Comparison of ENCODE assay signal across 16 cellular contexts in genomic region chr11:11533057-11533456, GRCh38.
A peak's percentile ranks its signal among the peaks of the same experiment; 100 is the strongest.
DNase-seq lines count a peak whose midpoint lies in the region; ATAC-seq and TF ChIP-seq lines count a peak whose summit lies in the region.
"Had no signal": no experiment of that assay in that cellular context is flagged by ENCODE, and none has a peak within 500 bp of the region (broad histone marks: within the 10 kb centered on the region; RNA-seq: fewer than 3 reads in every experiment).

No MANE protein-coding gene starts in this region.

- H3K14ac ChIP-seq in neuronal stem cell (ENCODE audit: low read length), result no peak overlapping the region

- H3K27ac Mint-ChIP-seq in brain, result peak overlapping the region in 4 of 5 experiments; percentile 78 to 92 (median 85)
- no peak overlapping the region for H3K27ac Mint-ChIP-seq in progenitor cell of endocrine pancreas
- H3K27ac Mint-ChIP-seq: CD8-positive, alpha-beta T cell; IgD-negative memory B cell had no signal

- no CpG with 5 or more reads among the region's 2 CpGs for WGBS in neuronal stem cell (ENCODE audit: extremely low coverage in 2 of 2, insufficient read length in 2 of 2, insufficient replicate concordance in 1 of 2), 2 donors

- H3K27me3 ChIP-seq in neuronal stem cell (ENCODE audit: control insufficient read depth in 3 of 3, insufficient read depth in 3 of 3, low read depth in 1 of 3, low read length in 3 of 3), result no peaks in the 10 kb centered on the region
- H3K27me3 ChIP-seq: Peyer's patch, SJSA1 had no signal

- in situ Hi-C loops in G401 (cut with HindIII; ENCODE audit: low sequenced_read_pairs), result no loop called here

- H3K27me3 Mint-ChIP-seq in brain (no peaks in the 10 kb centered on the region), progenitor cell of endocrine pancreas (no peaks in the 10 kb centered on the region)
- H3K27me3 Mint-ChIP-seq: IgD-negative memory B cell had no signal

- TF ChIP-seq CTCF in brain (conservative IDR thresholded peaks at IDR 0.05) (no peak), progenitor cell of endocrine pancreas (IDR thresholded peaks at IDR 0.05; ENCODE audit: unreplicated experiment) (no peak)

- H2AFZ ChIP-seq in neuronal stem cell (ENCODE audit: low read length), result no peak overlapping the region

- H3K4me2 ChIP-seq in neuronal stem cell (ENCODE audit: insufficient read depth, low read length, poor library complexity, severe bottlenecking), result no peak overlapping the region

- intact Hi-C loops in cardiac septum (cut with DNase I), result loop anchor here (5.0 to 10.0 kb wide), 3 partner anchors 126 to 598 kb away; no protein-coding TSS in a partner anchor

- no peak overlapping the region for H3K9ac ChIP-seq in neuronal stem cell (ENCODE audit: low read depth, low read length, poor library complexity)

- peaks cover 0 to 8% of the 10 kb centered on the region in 2 donors for H3K4me1 ChIP-seq in neuronal stem cell (ENCODE audit: control insufficient read depth in 2 of 2, insufficient read depth in 1 of 2, low read depth in 1 of 2, low read length in 2 of 2)
- H3K4me1 ChIP-seq: SJSA1 had no signal

- H3K4me3 Mint-ChIP-seq in brain (no peak overlapping the region), progenitor cell of endocrine pancreas (ENCODE audit: low read depth) (no peak overlapping the region)
- H3K4me3 Mint-ChIP-seq: CD8-positive, alpha-beta T cell had no signal

- no peak overlapping the region for H2BK12ac ChIP-seq in neuronal stem cell (ENCODE audit: low read length)

- peaks cover 80% of the 10 kb centered on the region for H3K4me1 Mint-ChIP-seq in brain
- H3K4me1 Mint-ChIP-seq in progenitor cell of endocrine pancreas (ENCODE audit: low read depth), result no peaks in the 10 kb centered on the region
- H3K4me1 Mint-ChIP-seq: IgD-negative memory B cell had no signal

- H3K4ac ChIP-seq in neuronal stem cell (ENCODE audit: low read length), result no peak overlapping the region

- no peak overlapping the region for H3K27ac ChIP-seq in neuronal stem cell (replicated peaks; ENCODE audit: low read length)
- H3K27ac ChIP-seq: Peyer's patch, SJSA1 had no signal

- H2BK5ac ChIP-seq in neuronal stem cell (ENCODE audit: low read length), result no peak overlapping the region

- H4K91ac ChIP-seq in neuronal stem cell (ENCODE audit: low read depth, low read length, poor library complexity), result no peak overlapping the region

- H4K8ac ChIP-seq in neuronal stem cell (ENCODE audit: low read depth, low read length), result no peak overlapping the region

- H2BK15ac ChIP-seq in neuronal stem cell (ENCODE audit: low read length), result no peak overlapping the region

- no peaks in the 10 kb centered on the region for H3K36me3 ChIP-seq in neuronal stem cell (replicated peaks in 1 of 2; ENCODE audit: control insufficient read depth in 2 of 2, insufficient read depth in 2 of 2, low read length in 2 of 2)
- H3K36me3 ChIP-seq: Peyer's patch, SJSA1 had no signal

- H3K18ac ChIP-seq in neuronal stem cell (ENCODE audit: low read length), result peak overlapping the region; percentile 29

- H3K36me3 Mint-ChIP-seq in brain, result no peaks in the 10 kb centered on the region
- H3K36me3 Mint-ChIP-seq in progenitor cell of endocrine pancreas (ENCODE audit: insufficient read depth), result no peaks in the 10 kb centered on the region
- H3K36me3 Mint-ChIP-seq: CD8-positive, alpha-beta T cell had no signal

- H3K9me3 Mint-ChIP-seq in brain, result peaks cover 0 to 2% (median 0%) of the 10 kb centered on the region in 5 experiments
- H3K9me3 Mint-ChIP-seq in progenitor cell of endocrine pancreas (ENCODE audit: low read depth), result no peaks in the 10 kb centered on the region

- DNase-seq in G401 (ENCODE audit: low spot score), result peak; percentile 62
- peak; percentile 58 for DNase-seq in cardiac septum (ENCODE audit: low spot score)
- DNase-seq in neuronal stem cell (ENCODE audit: low spot score), result no peak
- no peak for DNase-seq in progenitor cell of endocrine pancreas (ENCODE audit: low spot score, unreplicated experiment)
- no peak for DNase-seq in COR-L47 (lab: John Stamatoyannopoulos, UW)
- no peak for DNase-seq in HUDEP-2 (lab: John Stamatoyannopoulos, UW; ENCODE audit: unreplicated experiment in 76 of 76)
- DNase-seq: AML-193; Calu3; CD8-positive, alpha-beta T cell; GOT3; NCI-H748 treated with DMSO at 0.1 percent for 48 hours; Peyer's patch had no signal

- no peaks in the 10 kb centered on the region for H3K9me3 ChIP-seq in neuronal stem cell (replicated peaks in 1 of 2; ENCODE audit: control insufficient read depth in 2 of 2, insufficient read depth in 1 of 2, low read depth in 1 of 2, low read length in 2 of 2)
- H3K9me3 ChIP-seq: Peyer's patch, SJSA1 had no signal

- no peaks in the 10 kb centered on the region for H3K79me1 ChIP-seq in neuronal stem cell (ENCODE audit: low read depth, low read length)

- H2AK5ac ChIP-seq in neuronal stem cell (ENCODE audit: low read depth, low read length), result no peak overlapping the region

- no peak overlapping the region for H3K23ac ChIP-seq in neuronal stem cell (ENCODE audit: low read depth, low read length, poor library complexity)

- H2BK120ac ChIP-seq in neuronal stem cell (ENCODE audit: low read depth, low read length), result no peak overlapping the region

- ATAC-seq in HG02759 (IDR thresholded peaks at IDR 0.05; ENCODE audit: unreplicated experiment), result no peak
- ATAC-seq: CD8-positive, alpha-beta T cell had no signal

- H3K4me3 ChIP-seq in neuronal stem cell (ENCODE audit: low read length in 2 of 2), result no peak overlapping the region
- H3K4me3 ChIP-seq: Peyer's patch, SJSA1 had no signal

Comparison
In these comparisons a context has a peak if more than half of its experiments do, and no peak if none do; other contexts are left out.
1. DNase-seq: peak in G401 (single experiment) and cardiac septum (single experiment); none in neuronal stem cell (single experiment), progenitor cell of endocrine pancreas (single experiment), COR-L47 (single experiment) and HUDEP-2 (0 of 76).